In genomic region chr2:192146069-192147006, GRCh38 we compare ENCODE assay signal across 1 cellular context.
TF ChIP-seq lines count a peak whose summit lies in the region.

No MANE protein-coding gene starts in this region.

TF ChIP-seq in K562, 482 proteins besides CTCF, POLR2A, EP300 and RAD21 (continued from another document and continues in another):
- no peak for TF ChIP-seq SMAD4 (CRISPR knock-in tag; conservative IDR thresholded peaks at IDR 0.05)
- no peak for TF ChIP-seq ELK3 (CRISPR knock-in tag; IDR thresholded peaks at IDR 0.05)
- TF ChIP-seq ZFP91 (CRISPR knock-in tag; IDR thresholded peaks at IDR 0.05): no peak
- TF ChIP-seq CBX8 (IDR thresholded peaks at IDR 0.05; ENCODE audit: borderline replicate concordance, extremely low read depth, low read depth, low read length, poor library complexity, severe bottlenecking): no peak
- TF ChIP-seq EP400 (IDR thresholded peaks at IDR 0.05): no peak
- no peak for TF ChIP-seq MAFF (IDR thresholded peaks at IDR 0.05; ENCODE audit: low read length)
- no peak for TF ChIP-seq USF1 (CRISPR knock-in tag; IDR thresholded peaks at IDR 0.05)
- peak; percentile 57; the same call in 1 of the 2 replicates for TF ChIP-seq ZNF316 (IDR thresholded peaks at IDR 0.05)
- TF ChIP-seq CAMTA2 (CRISPR knock-in tag; conservative IDR thresholded peaks at IDR 0.05): no peak
- no peak for TF ChIP-seq ATF4 (CRISPR knock-in tag; IDR thresholded peaks at IDR 0.05)
- no peak for TF ChIP-seq LARP7 (IDR thresholded peaks at IDR 0.05)
- TF ChIP-seq ELF4 (CRISPR knock-in tag; IDR thresholded peaks at IDR 0.05): no peak
- no peak for TF ChIP-seq SMAD3 (CRISPR knock-in tag; conservative IDR thresholded peaks at IDR 0.05)
- no peak for TF ChIP-seq ZSCAN29 (IDR thresholded peaks at IDR 0.05)
- TF ChIP-seq SNIP1 (IDR thresholded peaks at IDR 0.05; ENCODE audit: low read depth): no peak
- TF ChIP-seq ESRRA (IDR thresholded peaks at IDR 0.05; ENCODE audit: borderline replicate concordance, low read depth): no peak
- TF ChIP-seq E2F6 (IDR thresholded peaks at IDR 0.05; ENCODE audit: borderline replicate concordance in 1 of 2, extremely low read depth in 1 of 2, insufficient read depth in 1 of 2, insufficient read length in 1 of 2, low read depth in 1 of 2, low read length in 1 of 2, poor library complexity in 1 of 2, severe bottlenecking in 1 of 2): no peak
- no peak for TF ChIP-seq ZNF551 (CRISPR knock-in tag; IDR thresholded peaks at IDR 0.05)
- no peak for TF ChIP-seq ETV5 (CRISPR knock-in tag; IDR thresholded peaks at IDR 0.05; ENCODE audit: low read depth)
- TF ChIP-seq CHD2 (IDR thresholded peaks at IDR 0.05; ENCODE audit: low read depth, low read length): no peak
- no peak for TF ChIP-seq PHTF2 (CRISPR knock-in tag; IDR thresholded peaks at IDR 0.05)
- TF ChIP-seq ZNF395 (CRISPR knock-in tag; IDR thresholded peaks at IDR 0.05): no peak
- TF ChIP-seq HNRNPLL (IDR thresholded peaks at IDR 0.05; ENCODE audit: low read depth, low read length, poor library complexity, severe bottlenecking): no peak
- no peak for TF ChIP-seq NEUROD1 (IDR thresholded peaks at IDR 0.05; ENCODE audit: borderline replicate concordance, low read depth, low read length, partially characterized antibody)
- no peak for TF ChIP-seq YBX1 (IDR thresholded peaks at IDR 0.05)
- TF ChIP-seq STAT5A (IDR thresholded peaks at IDR 0.05; ENCODE audit: borderline replicate concordance, low read length): no peak
- TF ChIP-seq ETS1 (conservative IDR thresholded peaks at IDR 0.05; ENCODE audit: control insufficient read depth, low read depth, low read length): no peak
- TF ChIP-seq NFE2 (IDR thresholded peaks at IDR 0.05; ENCODE audit: low read depth): peak; percentile 41
- TF ChIP-seq POLR3G (IDR thresholded peaks at IDR 0.05; ENCODE audit: extremely low read depth, insufficient read length, insufficient replicate concordance): no peak
- TF ChIP-seq MECOM (CRISPR knock-in tag; IDR thresholded peaks at IDR 0.05): no peak
- no peak for TF ChIP-seq ZNF277 (CRISPR knock-in tag; IDR thresholded peaks at IDR 0.05; ENCODE audit: borderline replicate concordance)
- no peak for TF ChIP-seq HLTF (IDR thresholded peaks at IDR 0.05)
- TF ChIP-seq RBM22 (IDR thresholded peaks at IDR 0.05; ENCODE audit: low read depth, low read length, poor library complexity, severe bottlenecking): no peak
- no peak for TF ChIP-seq ZBTB49 (CRISPR knock-in tag; IDR thresholded peaks at IDR 0.05; ENCODE audit: borderline replicate concordance)
- TF ChIP-seq ZNF124 (CRISPR knock-in tag; IDR thresholded peaks at IDR 0.05): no peak
- TF ChIP-seq MAFK (IDR thresholded peaks at IDR 0.05; ENCODE audit: low read length): peak; percentile 31; the same call in 1 of the 2 replicates
- 0 out of 2 replicates have a peak, but pooled peaks have one; percentile 32 for TF ChIP-seq ZNF79 (CRISPR knock-in tag; IDR thresholded peaks at IDR 0.05; ENCODE audit: low read depth)
- peak; percentile 62 for TF ChIP-seq FOSL1 (tag; conservative IDR thresholded peaks at IDR 0.05)
- no peak for TF ChIP-seq HDAC8 (tag; IDR thresholded peaks at IDR 0.05)
- TF ChIP-seq FOXM1 (IDR thresholded peaks at IDR 0.05; ENCODE audit: low read depth): no peak
- no peak for TF ChIP-seq FOXM1 (CRISPR knock-in tag; IDR thresholded peaks at IDR 0.05; ENCODE audit: low read depth)
- TF ChIP-seq MEF2A (IDR thresholded peaks at IDR 0.05; ENCODE audit: control insufficient read depth, low read depth, low read length): no peak
- no peak for TF ChIP-seq MCM2 (IDR thresholded peaks at IDR 0.05; ENCODE audit: low read depth)
- no peak for TF ChIP-seq RNF219 (CRISPR knock-in tag; IDR thresholded peaks at IDR 0.05)
- no peak for TF ChIP-seq NCOA2 (IDR thresholded peaks at IDR 0.05; ENCODE audit: partially characterized antibody in 2 of 2)
- TF ChIP-seq FOXK1 (CRISPR knock-in tag; IDR thresholded peaks at IDR 0.05; ENCODE audit: borderline replicate concordance): no peak
- no peak for TF ChIP-seq CREB1 (IDR thresholded peaks at IDR 0.05)
- TF ChIP-seq CREB1 (CRISPR knock-in tag; IDR thresholded peaks at IDR 0.05): no peak
- peak; percentile 23; the same call in 1 of the 2 replicates for TF ChIP-seq JUND (IDR thresholded peaks at IDR 0.05; ENCODE audit: borderline replicate concordance, low read depth, low read length)
- TF ChIP-seq JUND (tag; IDR thresholded peaks at IDR 0.05; ENCODE audit: borderline replicate concordance, low read depth, low read length): no peak
- TF ChIP-seq HDAC6 (IDR thresholded peaks at IDR 0.05; ENCODE audit: low read depth, low read length): no peak
- no peak for TF ChIP-seq NFIX (CRISPR knock-in tag; IDR thresholded peaks at IDR 0.05; ENCODE audit: low read depth)
- TF ChIP-seq ZNF717 (CRISPR knock-in tag; IDR thresholded peaks at IDR 0.05): no peak
- TF ChIP-seq C11orf30 (IDR thresholded peaks at IDR 0.05; ENCODE audit: low read depth): peak; percentile 65; the same call in 1 of the 2 replicates
- TF ChIP-seq POLR2G (IDR thresholded peaks at IDR 0.05; ENCODE audit: low read depth, low read length): no peak
- no peak for TF ChIP-seq THAP12 (CRISPR knock-in tag; IDR thresholded peaks at IDR 0.05)
- no peak for TF ChIP-seq BRCA1 (IDR thresholded peaks at IDR 0.05)
- TF ChIP-seq BRCA1 (CRISPR knock-in tag; IDR thresholded peaks at IDR 0.05): no peak
- no peak for TF ChIP-seq MTA2 (IDR thresholded peaks at IDR 0.05; ENCODE audit: low read depth)
- no peak for TF ChIP-seq MTF1 (CRISPR knock-in tag; IDR thresholded peaks at IDR 0.05; ENCODE audit: borderline replicate concordance)
